16 cellular contexts compared by ENCODE assay signal in the genomic region with DNA sequence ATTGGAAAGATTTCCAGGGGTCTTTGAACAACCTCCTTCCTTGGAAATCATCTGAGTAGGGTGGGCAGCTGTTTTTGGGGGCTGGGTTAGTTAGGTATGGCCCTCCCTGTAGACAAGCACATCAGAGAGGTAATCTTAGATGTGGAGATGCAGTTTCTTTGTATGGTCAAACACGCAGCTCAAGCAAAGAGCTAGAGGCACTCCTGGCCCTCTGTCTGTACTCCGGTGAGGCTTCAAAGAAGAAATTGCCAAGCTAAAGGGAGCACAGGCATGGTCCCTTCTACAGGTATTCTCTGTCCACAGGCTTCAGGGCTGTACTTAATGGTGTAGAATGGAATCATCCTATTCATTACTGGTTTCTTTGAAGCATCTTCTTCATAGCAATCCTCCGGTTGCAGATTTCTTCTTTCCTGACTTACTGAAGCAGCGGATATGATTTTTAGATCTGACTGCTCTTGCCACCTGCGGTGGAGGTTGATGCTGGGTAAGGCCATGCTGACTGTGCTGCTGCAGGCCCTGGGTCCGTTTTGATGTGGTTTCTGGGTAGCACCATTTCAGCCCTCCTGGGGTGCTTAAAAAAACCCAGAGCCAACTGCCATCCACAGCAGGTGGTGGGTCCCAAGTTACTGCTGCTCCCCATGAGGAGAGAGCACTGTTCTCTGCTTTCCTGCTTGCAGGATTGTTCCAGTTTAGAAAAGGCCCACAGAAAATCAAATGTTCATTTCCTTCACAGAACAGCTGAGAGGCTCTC.
DNase-seq lines count a peak whose midpoint lies in the region; ATAC-seq, FAIRE-seq and TF ChIP-seq lines count a peak whose summit lies in the region.
"Had no signal": no experiment of that assay in that cellular context is flagged by ENCODE, and none has a peak within 500 bp of the region (broad histone marks: within the 10 kb centered on the region; RNA-seq: fewer than 3 reads in every experiment).

No MANE protein-coding gene starts in this region.

- H3K4me3 ChIP-seq in BLaER1: peak overlapping the region; percentile 37; the same call in 1 of the 2 replicates
- H3K4me3 ChIP-seq in Peyer's patch: no peak overlapping the region
- H3K4me3 ChIP-seq in HepG2 (replicated peaks in 1 of 3; ENCODE audit: insufficient read depth in 1 of 3, low read depth in 2 of 3, low read length in 3 of 3): no peak overlapping the region
- H3K4me3 ChIP-seq: psoas muscle had no signal

- peak overlapping the region; percentile 48 for H3K27ac Mint-ChIP-seq in activated naive CD4-positive, alpha-beta T cell treated with anti-CD3 and anti-CD28 coated beads, Interleukin-2, amount 50 U/mL, for 24 hours

- H3K27me3 Mint-ChIP-seq in activated naive CD4-positive, alpha-beta T cell treated with anti-CD3 and anti-CD28 coated beads, Interleukin-2, amount 50 U/mL, for 24 hours: no peaks in the 10 kb centered on the region

- peaks cover 80% of the 10 kb centered on the region for H3K4me1 Mint-ChIP-seq in activated naive CD4-positive, alpha-beta T cell treated with anti-CD3 and anti-CD28 coated beads, Interleukin-2, amount 50 U/mL, for 24 hours

- H3K27ac ChIP-seq in BLaER1: peak overlapping the region; percentile 96
- peak overlapping the region in 1 of 4 donors; percentile 34 for H3K27ac ChIP-seq in Peyer's patch
- H3K27ac ChIP-seq in HepG2 (ENCODE audit: extremely low read length, insufficient read depth, low read length): no peak overlapping the region
- H3K27ac ChIP-seq: psoas muscle had no signal

- CTCF ChIA-PET in HepG2 (lab: Yijun Ruan, JAX; ENCODE audit: low intra/inter-chr PET ratio, low total read pairs): no interaction called here

- H3K4me2 ChIP-seq in BLaER1 (peak overlapping the region; percentile 85), HepG2 (ENCODE audit: low read depth, low read length) (no peak overlapping the region)

- H3K4me3 Mint-ChIP-seq in activated naive CD4-positive, alpha-beta T cell treated with anti-CD3 and anti-CD28 coated beads, Interleukin-2, amount 50 U/mL, for 24 hours: no peak overlapping the region

- H3K27me3 ChIP-seq in BLaER1 (no peaks in the 10 kb centered on the region), Peyer's patch (no peaks in the 10 kb centered on the region), HepG2 (ENCODE audit: control insufficient read depth in 1 of 2, insufficient read depth in 2 of 2, low read length in 2 of 2) (no peaks in the 10 kb centered on the region; a peak in 1 of 5 replicates)

- TF ChIP-seq CTCF in Peyer's patch (IDR thresholded peaks at IDR 0.05): no peak
- TF ChIP-seq CTCF in HepG2 (CRISPR knock-in tag; IDR thresholded peaks at IDR 0.05): no peak

- BruUV-seq in HepG2 (replicated peaks; lab: Mats Ljungman, UMichigan): no TSS peak

- H2AFZ ChIP-seq in HepG2 (ENCODE audit: low read length): no peak overlapping the region

- H3K36me3 Mint-ChIP-seq in activated naive CD4-positive, alpha-beta T cell treated with anti-CD3 and anti-CD28 coated beads, Interleukin-2, amount 50 U/mL, for 24 hours: peaks cover 1% of the 10 kb centered on the region

- ATAC-seq in HepG2: no peak
- ATAC-seq in HG02623 (IDR thresholded peaks at IDR 0.05; ENCODE audit: unreplicated experiment): no peak
- ATAC-seq: esophagus mucosa, left colon, psoas muscle had no signal

- in situ Hi-C loops in HepG2 (cut with HindIII; ENCODE audit: extremely low pct_ligation_motif_present, low pct_unique_long_range_greater_than_20kb): no loop called here

- H3K9me3 ChIP-seq in BLaER1 (peaks cover 53% of the 10 kb centered on the region), Peyer's patch (no peaks in the 10 kb centered on the region), HepG2 (ENCODE audit: low read length) (no peaks in the 10 kb centered on the region)
- H3K9me3 ChIP-seq: BE2C, psoas muscle had no signal

- no peaks in the 10 kb centered on the region for H3K79me2 ChIP-seq in HepG2 (ENCODE audit: insufficient read depth, low read length)

- no peak for DNase-seq in GM12891 (ENCODE audit: insufficient read length, low spot score)
- peak in 2 of 3 donors; percentile 40 to 63 for DNase-seq in Peyer's patch
- no peak for DNase-seq in HepG2 (ENCODE audit: low spot score)
- no peak for DNase-seq in NCI-H1417 (lab: John Stamatoyannopoulos, UW)
- no peak for DNase-seq in NCI-H1694 (lab: John Stamatoyannopoulos, UW)
- DNase-seq: BE2C, IMR-90, left colon, NCI-H187, psoas muscle, SHP77 treated with DMSO at 0.1 percent for 48 hours had no signal

- no peak for TF ChIP-seq POLR2A in GM12891 (IDR thresholded peaks at IDR 0.05; ENCODE audit: low read depth, low read length)
- no peak for TF ChIP-seq POLR2A in Peyer's patch (IDR thresholded peaks at IDR 0.05)
- TF ChIP-seq POLR2A in HepG2 (IDR thresholded peaks at IDR 0.05; ENCODE audit: insufficient read depth in 1 of 2, low read depth in 2 of 2, low read length in 2 of 2): no peak

- TF ChIP-seq EP300 in HepG2 (IDR thresholded peaks at IDR 0.05; ENCODE audit: low read depth in 2 of 2, low read length in 2 of 2) (no peak), HepG2 (CRISPR knock-in tag; IDR thresholded peaks at IDR 0.05; ENCODE audit: borderline replicate concordance) (no peak)

- H3K9ac ChIP-seq in BLaER1 (peak overlapping the region; percentile 81), HepG2 (ENCODE audit: insufficient read depth, low read depth, low read length) (no peak overlapping the region)

- POLR2A ChIA-PET in HepG2 (lab: Yijun Ruan, JAX): no interaction called here

- H4K20me1 ChIP-seq in BLaER1 (no peaks in the 10 kb centered on the region), HepG2 (ENCODE audit: insufficient read depth, low read length) (no peaks in the 10 kb centered on the region)

- no peak for TF ChIP-seq RAD21 in HepG2 (CRISPR knock-in tag; IDR thresholded peaks at IDR 0.05)

- H3K9me3 Mint-ChIP-seq in activated naive CD4-positive, alpha-beta T cell treated with anti-CD3 and anti-CD28 coated beads, Interleukin-2, amount 50 U/mL, for 24 hours: peaks cover 6% of the 10 kb centered on the region

- WGBS in HepG2 (ENCODE audit: low lambda C conversion rate): 35% methylated on average over 5 of the region's 6 CpGs

- FAIRE-seq in GM12891 (lab: Jason Lieb, UNC): peak; percentile 71
- FAIRE-seq in HepG2 (lab: Jason Lieb, UNC): no peak
- FAIRE-seq: G401.6 had no signal

- H3K4me1 ChIP-seq in BLaER1 (peaks cover 80% of the 10 kb centered on the region), Peyer's patch (no peaks in the 10 kb centered on the region), HepG2 (ENCODE audit: insufficient read depth, low read length) (no peaks in the 10 kb centered on the region)
- H3K4me1 ChIP-seq: BE2C, psoas muscle had no signal

- peaks cover 16% of the 10 kb centered on the region; the same call in 1 of the 2 replicates for H3K36me3 ChIP-seq in BLaER1
- H3K36me3 ChIP-seq in Peyer's patch: no peaks in the 10 kb centered on the region
- no peaks in the 10 kb centered on the region for H3K36me3 ChIP-seq in HepG2 (replicated peaks in 1 of 2; ENCODE audit: control insufficient read depth in 1 of 2, insufficient read depth in 2 of 2, low read length in 2 of 2)
- H3K36me3 ChIP-seq: BE2C had no signal

- intact Hi-C loops in HepG2 (cut with micrococcal nuclease; ENCODE audit: unreplicated experiment): no loop called here

TF ChIP-seq in GM12891, 5 proteins besides CTCF, POLR2A, EP300 and RAD21:
- no peak for TF ChIP-seq TAF1 (IDR thresholded peaks at IDR 0.05; ENCODE audit: low read depth, low read length)
- no peak for TF ChIP-seq SPI1 (IDR thresholded peaks at IDR 0.05; ENCODE audit: low read depth, low read length)
- TF ChIP-seq POU2F2 (IDR thresholded peaks at IDR 0.05; ENCODE audit: low read depth, low read length): no peak
- TF ChIP-seq PAX5 (IDR thresholded peaks at IDR 0.05; ENCODE audit: insufficient read depth, low read length, severe bottlenecking): no peak
- TF ChIP-seq POLR2AphosphoS5 (IDR thresholded peaks at IDR 0.05; ENCODE audit: low read depth, low read length): no peak

TF ChIP-seq in HepG2, 621 proteins besides CTCF, POLR2A, EP300 and RAD21 (continues in another document):
- TF ChIP-seq PBX2 (CRISPR knock-in tag; IDR thresholded peaks at IDR 0.05) (no peak), ZNF280D (CRISPR knock-in tag; IDR thresholded peaks at IDR 0.05) (no peak), ZNF329 (CRISPR knock-in tag; IDR thresholded peaks at IDR 0.05; ENCODE audit: low read depth) (no peak), ZNF605 (CRISPR knock-in tag; IDR thresholded peaks at IDR 0.05) (no peak), ZNF17 (CRISPR knock-in tag; IDR thresholded peaks at IDR 0.05) (no peak), TBX2 (CRISPR knock-in tag; IDR thresholded peaks at IDR 0.05; ENCODE audit: borderline replicate concordance) (no peak)

Comparison
In these comparisons a context has a peak if more than half of its experiments do, and no peak if none do; other contexts are left out.
1. DNase-seq: peak in Peyer's patch (2 of 3); none in GM12891 (single experiment), HepG2 (single experiment), NCI-H1417 (0 of 3) and NCI-H1694 (single experiment).